8 cellular contexts compared by ENCODE assay signal in the genomic region with DNA sequence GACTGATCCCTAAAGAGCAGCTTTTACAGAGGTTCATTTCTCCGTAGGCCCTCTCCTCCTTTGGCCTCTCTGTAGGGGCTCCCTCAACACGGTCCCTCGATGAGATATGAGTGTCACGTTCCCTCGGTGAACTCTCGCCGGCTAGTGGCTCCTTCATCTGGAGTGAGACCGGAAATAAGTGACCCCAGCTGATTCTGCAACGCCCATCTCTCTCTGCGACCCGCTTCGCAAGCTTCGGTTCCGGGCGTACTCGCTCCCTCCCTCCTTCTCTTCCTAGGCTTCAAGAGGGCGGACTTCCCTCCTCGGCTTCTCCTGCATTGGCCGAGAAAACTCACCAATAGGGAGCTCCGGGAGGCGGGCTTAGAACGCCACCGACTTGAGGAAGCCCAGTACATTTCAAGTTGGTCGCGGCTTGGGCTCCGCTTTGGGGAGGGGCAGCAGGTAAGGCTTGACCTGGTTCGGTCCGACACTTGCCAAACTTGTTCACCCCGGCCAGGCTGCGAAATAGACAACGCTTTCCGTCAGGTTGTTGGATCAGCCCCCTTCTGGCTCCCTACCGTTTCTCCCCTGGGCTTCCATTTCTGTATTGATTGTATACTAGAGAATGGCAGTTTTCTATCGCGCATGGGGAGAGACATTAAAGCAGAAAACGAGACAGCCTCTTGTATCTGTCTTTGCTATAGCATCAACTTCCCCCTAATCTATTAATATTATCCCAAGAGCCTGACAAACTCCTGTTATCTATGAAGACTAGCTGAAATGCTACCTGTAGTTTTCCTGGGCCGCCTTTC. TPM values are rescaled to one million over a fixed set of nuclear protein-coding genes. Genes with fewer than 3 reads are reported as not detected.
DNase-seq lines count a peak whose midpoint lies in the region; ATAC-seq and TF ChIP-seq lines count a peak whose summit lies in the region.

A gene (minus strand): TSS at position 248 of the 791 bp plus-strand sequence. CDS start 2,816 bp downstream, outside the sequence.
A gene with protein sequence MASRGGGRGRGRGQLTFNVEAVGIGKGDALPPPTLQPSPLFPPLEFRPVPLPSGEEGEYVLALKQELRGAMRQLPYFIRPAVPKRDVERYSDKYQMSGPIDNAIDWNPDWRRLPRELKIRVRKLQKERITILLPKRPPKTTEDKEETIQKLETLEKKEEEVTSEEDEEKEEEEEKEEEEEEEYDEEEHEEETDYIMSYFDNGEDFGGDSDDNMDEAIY (plus strand): TSS at position 363 of the 791 bp plus-strand sequence. CDS start 10,176 bp downstream, outside the sequence.

- TF ChIP-seq CTCF in fibroblast of pulmonary artery (IDR thresholded peaks at IDR 0.05; ENCODE audit: low read length, missing control alignments), result no peak

- H3K4me3 ChIP-seq in GM23248, result peak within 1 kb of the TSS; percentile 92
- H3K4me3 ChIP-seq in Karpas-422 (ENCODE audit: low read length), result peak within 1 kb of the TSS; percentile 77
- H3K4me3 ChIP-seq in fibroblast of pulmonary artery (replicated peaks; ENCODE audit: low read depth, low read length), result peak within 1 kb of the TSS; percentile 65

- H4K20me1 ChIP-seq in GM23248 (ENCODE audit: insufficient read depth), result no peaks in the 10 kb centered on the region
- no peaks in the 10 kb centered on the region for H4K20me1 ChIP-seq in Karpas-422 (ENCODE audit: insufficient read depth, low read depth, low read length)

- no peaks in the 10 kb centered on the region for H3K9me2 ChIP-seq in GM23248 (ENCODE audit: insufficient read depth)
- no peaks in the 10 kb centered on the region for H3K9me2 ChIP-seq in Karpas-422 (replicated peaks; ENCODE audit: insufficient read depth, low read length)

- peak; percentile 94 to 96 for ATAC-seq in natural killer cell treated with Interleukin-12 subunit alpha and Interleukin-12 subunit beta and Interleukin-15 and Interleukin-18, amount 100 ng/mL, for 72 hours

- peaks cover 35% of the 10 kb centered on the region for H3F3A ChIP-seq in GM23248 (ENCODE audit: insufficient read depth)

- WGBS in GM23248 (ENCODE audit: low coverage in 1 of 2, low lambda C conversion rate in 2 of 2, missing lambda C conversion rate in 2 of 2), 2 experiments, result 2% methylated on average over 37 of the region's 37 CpGs

- H3K36me3 Mint-ChIP-seq in natural killer cell treated with Interleukin-12 subunit alpha and Interleukin-12 subunit beta and Interleukin-15 and Interleukin-18, amount 100 ng/mL, for 72 hours, result peaks cover 8% of the 10 kb centered on the region

- H3K9me3 Mint-ChIP-seq in natural killer cell treated with Interleukin-12 subunit alpha and Interleukin-12 subunit beta and Interleukin-15 and Interleukin-18, amount 100 ng/mL, for 72 hours, result no peaks in the 10 kb centered on the region

- no peaks in the 10 kb centered on the region for H3K27me3 Mint-ChIP-seq in natural killer cell treated with Interleukin-12 subunit alpha and Interleukin-12 subunit beta and Interleukin-15 and Interleukin-18, amount 100 ng/mL, for 72 hours

- H3K36me3 ChIP-seq in GM23248 (ENCODE audit: low read depth) (no peaks in the 10 kb centered on the region), Karpas-422 (ENCODE audit: insufficient read depth, low read length) (peaks cover 5% of the 10 kb centered on the region)

- peak within 1 kb of the TSS; percentile 97 for H3K4me2 ChIP-seq in GM23248 (ENCODE audit: unreplicated experiment)
- H3K4me2 ChIP-seq in Karpas-422 (ENCODE audit: low read depth, low read length, poor library complexity, severe bottlenecking), result peak within 1 kb of the TSS; percentile 94

- no peaks in the 10 kb centered on the region for H3K9me3 ChIP-seq in GM23248 (ENCODE audit: low read depth)
- peaks cover 5% of the 10 kb centered on the region for H3K9me3 ChIP-seq in Karpas-422 (ENCODE audit: low read length)

- peak within 1 kb of the TSS; percentile 87 for H2AFZ ChIP-seq in GM23248
- H2AFZ ChIP-seq in Karpas-422 (ENCODE audit: low read length), result 0 out of 2 replicates have a peak within 1 kb of the TSS, but pooled peaks have one; percentile 8

- H3K27ac ChIP-seq in GM23248 (peak within 1 kb of the TSS; percentile 69), Karpas-422 (ENCODE audit: low read length) (peak within 1 kb of the TSS; percentile 92)

- H3K9ac ChIP-seq in GM23248 (peak within 1 kb of the TSS; percentile 78), Karpas-422 (ENCODE audit: low read length) (peak within 1 kb of the TSS; percentile 92)

- peak; percentile 95 for DNase-seq in EH (ENCODE audit: low read depth)
- DNase-seq in GM23248, result peak; percentile 96
- DNase-seq in Karpas-422, result peak; percentile 99
- DNase-seq in RPMI7951 (ENCODE audit: low read depth), result peak; percentile 90
- peak; percentile 79 to 81 for DNase-seq in activated T-helper 1 cell treated with anti-CD3 and anti-CD28 coated beads, Interleukin-2, amount 50 U/mL, for 16 hours (ENCODE audit: low read depth in 1 of 2, low spot score in 1 of 2)
- peak; percentile 90 for DNase-seq in fibroblast of pulmonary artery (ENCODE audit: low read depth)
- DNase-seq in natural killer cell treated with Interleukin-12 subunit alpha and Interleukin-12 subunit beta and Interleukin-15 and Interleukin-18, amount 100 ng/mL, for 72 hours (ENCODE audit: low spot score), result peak; percentile 95
- peak; percentile 93 for DNase-seq in stimulated activated naive CD4-positive, alpha-beta T cell treated with Interleukin-2 at 50 U/mL for 16 hours (lab: John Stamatoyannopoulos, UW)

- in situ Hi-C loops in GM23248 (cut with MboI), result no loop called here

- H3K79me2 ChIP-seq in GM23248 (ENCODE audit: insufficient read depth) (peaks cover 7% of the 10 kb centered on the region; the same call in 1 of the 2 replicates), Karpas-422 (ENCODE audit: low read length) (peaks cover 42% of the 10 kb centered on the region)

- H3K4me1 ChIP-seq in GM23248 (ENCODE audit: insufficient read depth), result peaks cover 23% of the 10 kb centered on the region
- peaks cover 44% of the 10 kb centered on the region for H3K4me1 ChIP-seq in Karpas-422 (ENCODE audit: low read length)

- peak within 1 kb of the TSS; percentile 87 for H3K4me3 Mint-ChIP-seq in natural killer cell treated with Interleukin-12 subunit alpha and Interleukin-12 subunit beta and Interleukin-15 and Interleukin-18, amount 100 ng/mL, for 72 hours

- H3K4me1 Mint-ChIP-seq in natural killer cell treated with Interleukin-12 subunit alpha and Interleukin-12 subunit beta and Interleukin-15 and Interleukin-18, amount 100 ng/mL, for 72 hours (ENCODE audit: low read depth in 2 of 2), result peaks cover 46 to 47% of the 10 kb centered on the region in 2 donors

- no peaks in the 10 kb centered on the region for H3K27me3 ChIP-seq in GM23248 (replicated peaks; ENCODE audit: insufficient read depth)
- H3K27me3 ChIP-seq in Karpas-422 (ENCODE audit: low read length), result no peaks in the 10 kb centered on the region

- peak within 1 kb of the TSS; percentile 75 to 93 for H3K27ac Mint-ChIP-seq in natural killer cell treated with Interleukin-12 subunit alpha and Interleukin-12 subunit beta and Interleukin-15 and Interleukin-18, amount 100 ng/mL, for 72 hours

RNA-seq across cellular contexts. Expression of the first gene that starts in this region (rescaled TPM):
- total RNA-seq in GM23248 (2014; rRNA removed; shearing (Covaris generic)), result 0.25 and 1.3 TPM in 2 replicates
- 1.9 and 2.3 TPM in 2 replicates for polyA plus RNA-seq in GM23248 (2016; fragmentation: Nextera tagmentation; extraction: Ambion mirVana)
- 9.0 and 21.5 TPM in 2 replicates for total RNA-seq in Karpas-422 (2014; rRNA removed; shearing (Covaris generic); ENCODE audit: low replicate concordance)
- 1.3 and 2.0 TPM in 2 replicates for total RNA-seq in RPMI7951 (2014; rRNA removed; shearing (Covaris generic))
- 1 to 10 TPM; 1.6 to 9.1 TPM for total RNA-seq in natural killer cell treated with Interleukin-12 subunit alpha and Interleukin-12 subunit beta and Interleukin-15 and Interleukin-18, amount 100 ng/mL, for 72 hours

RNA-seq across cellular contexts. Expression of the second gene that starts in this region (rescaled TPM):
- total RNA-seq in GM23248 (2014; rRNA removed; shearing (Covaris generic)), result 17.4 and 24.2 TPM in 2 replicates
- polyA plus RNA-seq in GM23248 (2016; fragmentation: Nextera tagmentation; extraction: Ambion mirVana), result 34.7 and 37.9 TPM in 2 replicates
- total RNA-seq in Karpas-422 (2014; rRNA removed; shearing (Covaris generic); ENCODE audit: low replicate concordance), result 34.7 and 42.3 TPM in 2 replicates
- total RNA-seq in RPMI7951 (2014; rRNA removed; shearing (Covaris generic)), result 16.5 and 17.1 TPM in 2 replicates
- total RNA-seq in natural killer cell treated with Interleukin-12 subunit alpha and Interleukin-12 subunit beta and Interleukin-15 and Interleukin-18, amount 100 ng/mL, for 72 hours, result 10 to 100 TPM; 17.8 to 26.4 TPM

Comparison
In these comparisons a context has a peak if more than half of its experiments do, and no peak if none do; other contexts are left out.
1. Peak in every context shown above with its lines: DNase-seq, ATAC-seq, H3K4me3 ChIP-seq and H3K27ac ChIP-seq.